ENCODE assay signal across 8 cellular contexts in the genomic region with DNA sequence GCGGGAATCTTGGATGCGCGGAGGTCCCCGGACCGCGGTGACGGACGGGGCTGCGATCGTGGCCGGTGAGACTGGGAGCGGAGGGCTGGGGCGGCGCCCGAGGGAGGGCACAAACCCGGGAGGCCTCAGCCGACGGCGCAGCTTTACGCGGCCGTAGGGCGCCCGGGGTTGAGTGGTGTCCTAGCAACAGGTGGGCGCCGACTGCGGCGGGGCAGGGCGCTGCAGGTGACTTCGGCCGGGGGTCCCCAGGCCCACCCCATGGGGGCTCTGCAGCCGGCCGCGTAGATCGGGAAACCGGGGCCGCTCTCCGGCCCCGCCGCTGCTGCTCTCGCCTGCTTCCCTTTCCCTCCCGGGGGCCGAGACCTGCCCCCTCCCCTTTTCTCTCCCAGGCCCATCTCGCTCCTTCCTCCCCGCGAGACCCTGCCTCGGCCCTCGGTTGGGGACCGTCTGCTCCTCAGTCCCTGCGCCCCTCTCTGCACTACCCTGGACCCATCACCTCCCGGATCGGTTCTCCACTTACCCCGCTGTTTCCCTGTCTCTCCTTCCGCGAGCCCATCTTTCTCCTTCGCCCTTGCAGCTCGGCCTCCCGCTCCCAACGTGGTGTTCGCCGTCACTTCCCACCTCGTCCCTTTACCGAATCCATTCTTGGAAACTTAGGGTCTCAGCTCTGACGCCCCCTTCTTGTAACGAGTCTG. TPM values are rescaled to one million over a fixed set of nuclear protein-coding genes. Genes with fewer than 3 reads are reported as not detected.
DNase-seq lines count a peak whose midpoint lies in the region; ATAC-seq and TF ChIP-seq lines count a peak whose summit lies in the region.

No MANE protein-coding gene starts in this region.

- H3K27ac ChIP-seq in Peyer's patch (no peak overlapping the region), vagina (no peak overlapping the region)
- H3K27ac ChIP-seq in effector memory CD4-positive, alpha-beta T cell (ENCODE audit: insufficient read depth, low read length, poor library complexity, severe bottlenecking) = no peak overlapping the region

- no peak for TF ChIP-seq CTCF in AG04449 (IDR thresholded peaks at IDR 0.05; ENCODE audit: insufficient read depth, low read length, missing control alignments)
- no peak for TF ChIP-seq CTCF in Peyer's patch (IDR thresholded peaks at IDR 0.05)
- TF ChIP-seq CTCF in mucosa of descending colon (IDR thresholded peaks at IDR 0.05) = no peak
- no peak for TF ChIP-seq CTCF in vagina (IDR thresholded peaks at IDR 0.05)

- CTCF ChIA-PET in AG04449 (lab: Yijun Ruan, JAX) = interaction anchor here (2.3 kb wide), 1 partner anchor 8 kb away, joined by 8 read pairs; no protein-coding TSS in a partner anchor

- peaks cover 0 to 12% (median 5%) of the 10 kb centered on the region in 4 donors for H3K4me1 ChIP-seq in Peyer's patch
- peaks cover 13% of the 10 kb centered on the region for H3K4me1 ChIP-seq in effector memory CD4-positive, alpha-beta T cell (ENCODE audit: control insufficient read depth, insufficient read depth, low read length, poor library complexity, severe bottlenecking)
- H3K4me1 ChIP-seq in mucosa of descending colon (ENCODE audit: low read depth) = no peaks in the 10 kb centered on the region
- H3K4me1 ChIP-seq in vagina = peaks cover 14% of the 10 kb centered on the region

- POLR2A ChIA-PET in AG04449 (lab: Yijun Ruan, JAX) = no interaction called here

- TF ChIP-seq POLR2A in Peyer's patch (IDR thresholded peaks at IDR 0.05) (no peak), vagina (IDR thresholded peaks at IDR 0.05) (no peak)

- H3K36me3 ChIP-seq in Peyer's patch (no peaks in the 10 kb centered on the region), mucosa of descending colon (ENCODE audit: low read depth) (no peaks in the 10 kb centered on the region), vagina (no peaks in the 10 kb centered on the region)
- no peaks in the 10 kb centered on the region for H3K36me3 ChIP-seq in effector memory CD4-positive, alpha-beta T cell (ENCODE audit: control insufficient read depth, insufficient read depth, low read length)

- intact Hi-C loops in mucosa of descending colon (cut with DNase I, micrococcal nuclease) = no loop called here
- intact Hi-C loops in vagina (cut with DNase I) = no loop called here

- no peaks in the 10 kb centered on the region for H3K9me3 ChIP-seq in Peyer's patch
- no peaks in the 10 kb centered on the region for H3K9me3 ChIP-seq in effector memory CD4-positive, alpha-beta T cell (ENCODE audit: control insufficient read depth, low read length)
- no peaks in the 10 kb centered on the region for H3K9me3 ChIP-seq in mucosa of descending colon
- H3K9me3 ChIP-seq in vagina = no peaks in the 10 kb centered on the region

- ATAC-seq in GM19043 (IDR thresholded peaks at IDR 0.05; ENCODE audit: low read depth, unreplicated experiment) (peak; percentile 78), mucosa of descending colon (peak; percentile 72)

- DNase-seq in AG04449 (ENCODE audit: low read depth, low spot score) (no peak), Peyer's patch (peak in 1 of 3 donors; percentile 60), mucosa of descending colon (peak in 2 of 3 donors; percentile 51 to 54), vagina (ENCODE audit: extremely low spot score in 2 of 2) (no peak), NCI-H128 (lab: John Stamatoyannopoulos, UW; ENCODE audit: unreplicated experiment) (no peak), cerebellar cortex (ENCODE audit: low spot score) (no peak)
- DNase-seq in effector memory CD4-positive, alpha-beta T cell = no peak

- H3K27me3 ChIP-seq in Peyer's patch (peaks cover 0 to 9% of the 10 kb centered on the region in 2 donors), vagina (no peaks in the 10 kb centered on the region)
- H3K27me3 ChIP-seq in effector memory CD4-positive, alpha-beta T cell (replicated peaks; ENCODE audit: control insufficient read depth, insufficient read depth, low read length, poor library complexity, severe bottlenecking) = peaks cover 13% of the 10 kb centered on the region

- H3K4me3 ChIP-seq in AG04449 (ENCODE audit: low read depth, low read length) = peak overlapping the region; percentile 42
- peak overlapping the region; percentile 42 to 65 (median 53) for H3K4me3 ChIP-seq in Peyer's patch
- H3K4me3 ChIP-seq in effector memory CD4-positive, alpha-beta T cell (ENCODE audit: insufficient read depth, low read depth, low read length, poor library complexity, severe bottlenecking) = peak overlapping the region; percentile 64
- no peak overlapping the region for H3K4me3 ChIP-seq in mucosa of descending colon
- H3K4me3 ChIP-seq in vagina = peak overlapping the region; percentile 48 to 58

RNA-seq across cellular contexts. Expression of a gene that starts 18.4 kb away (rescaled TPM):
- total RNA-seq in Peyer's patch = 10 to 100 TPM; 31.6 to 53.9 (median 39.1) TPM
- total RNA-seq in mucosa of descending colon = 10 to 100 TPM; 28.3 to 39.9 (median 31.9) TPM
- 12.3 TPM for total RNA-seq in vagina

Comparison
In these comparisons a context has a peak if more than half of its experiments do, and no peak if none do; other contexts are left out.
1. DNase-seq: peak in mucosa of descending colon (2 of 3); none in AG04449 (single experiment), effector memory CD4-positive, alpha-beta T cell (0 of 3), vagina (0 of 2), NCI-H128 (single experiment) and cerebellar cortex (single experiment).